8 cellular contexts compared by ENCODE assay signal in the genomic region with DNA sequence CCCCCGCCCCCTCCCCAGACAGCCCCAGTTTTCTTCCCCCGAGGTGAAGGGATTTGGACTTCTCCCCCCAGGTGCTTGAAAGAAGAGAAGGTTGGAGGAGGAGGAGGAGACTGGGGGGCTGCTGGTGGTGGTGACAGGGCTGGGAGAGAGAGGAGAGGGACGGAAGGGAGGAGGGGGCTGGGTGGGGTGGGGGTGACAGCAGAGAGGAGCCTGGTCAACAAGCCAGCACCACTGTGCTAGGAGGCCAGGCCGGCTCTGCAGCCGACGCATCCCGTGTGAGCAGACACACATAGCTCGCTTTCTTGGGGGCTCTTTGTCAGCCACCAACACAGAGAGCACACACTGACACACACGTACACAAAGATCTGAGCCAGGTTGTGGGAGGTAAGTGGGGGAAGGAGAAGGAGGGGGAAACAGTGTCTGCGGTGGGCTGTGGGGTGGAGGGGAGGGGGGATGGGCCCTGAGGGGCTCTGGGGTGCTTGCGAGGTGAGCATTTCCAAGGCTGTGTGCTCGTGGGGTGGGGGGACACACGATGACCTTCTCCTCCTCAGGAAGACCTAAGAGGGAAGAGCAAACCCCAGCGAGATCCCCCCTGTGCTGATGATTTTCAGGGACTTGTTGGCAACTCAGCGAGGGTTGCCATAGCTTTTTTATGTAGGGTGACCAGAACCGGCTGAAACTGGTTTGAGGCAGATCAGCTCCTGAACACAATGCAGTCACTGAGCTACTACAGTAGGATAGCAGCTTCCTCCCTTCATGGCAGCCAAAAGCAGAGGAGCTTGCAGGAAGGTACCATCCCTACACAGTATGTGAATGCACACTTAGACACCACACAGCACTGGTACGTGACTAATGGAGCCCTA. TPM values are rescaled to one million over a fixed set of nuclear protein-coding genes. Genes with fewer than 3 reads are reported as not detected.
DNase-seq lines count a peak whose midpoint lies in the region; ATAC-seq and TF ChIP-seq lines count a peak whose summit lies in the region.

A gene with protein sequence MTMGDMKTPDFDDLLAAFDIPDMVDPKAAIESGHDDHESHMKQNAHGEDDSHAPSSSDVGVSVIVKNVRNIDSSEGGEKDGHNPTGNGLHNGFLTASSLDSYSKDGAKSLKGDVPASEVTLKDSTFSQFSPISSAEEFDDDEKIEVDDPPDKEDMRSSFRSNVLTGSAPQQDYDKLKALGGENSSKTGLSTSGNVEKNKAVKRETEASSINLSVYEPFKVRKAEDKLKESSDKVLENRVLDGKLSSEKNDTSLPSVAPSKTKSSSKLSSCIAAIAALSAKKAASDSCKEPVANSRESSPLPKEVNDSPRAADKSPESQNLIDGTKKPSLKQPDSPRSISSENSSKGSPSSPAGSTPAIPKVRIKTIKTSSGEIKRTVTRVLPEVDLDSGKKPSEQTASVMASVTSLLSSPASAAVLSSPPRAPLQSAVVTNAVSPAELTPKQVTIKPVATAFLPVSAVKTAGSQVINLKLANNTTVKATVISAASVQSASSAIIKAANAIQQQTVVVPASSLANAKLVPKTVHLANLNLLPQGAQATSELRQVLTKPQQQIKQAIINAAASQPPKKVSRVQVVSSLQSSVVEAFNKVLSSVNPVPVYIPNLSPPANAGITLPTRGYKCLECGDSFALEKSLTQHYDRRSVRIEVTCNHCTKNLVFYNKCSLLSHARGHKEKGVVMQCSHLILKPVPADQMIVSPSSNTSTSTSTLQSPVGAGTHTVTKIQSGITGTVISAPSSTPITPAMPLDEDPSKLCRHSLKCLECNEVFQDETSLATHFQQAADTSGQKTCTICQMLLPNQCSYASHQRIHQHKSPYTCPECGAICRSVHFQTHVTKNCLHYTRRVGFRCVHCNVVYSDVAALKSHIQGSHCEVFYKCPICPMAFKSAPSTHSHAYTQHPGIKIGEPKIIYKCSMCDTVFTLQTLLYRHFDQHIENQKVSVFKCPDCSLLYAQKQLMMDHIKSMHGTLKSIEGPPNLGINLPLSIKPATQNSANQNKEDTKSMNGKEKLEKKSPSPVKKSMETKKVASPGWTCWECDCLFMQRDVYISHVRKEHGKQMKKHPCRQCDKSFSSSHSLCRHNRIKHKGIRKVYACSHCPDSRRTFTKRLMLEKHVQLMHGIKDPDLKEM (N-terminal part only) (plus strand): TSS at position 732 of the 863 bp plus-strand sequence. CDS start 53,411 bp downstream, outside the sequence.

- no peak for TF ChIP-seq CTCF in DOHH2 (IDR thresholded peaks at IDR 0.05; ENCODE audit: low read depth, low read length, poor library complexity, severe bottlenecking)
- TF ChIP-seq CTCF in WI38 (IDR thresholded peaks at IDR 0.05; ENCODE audit: low read depth, low read length): no peak
- TF ChIP-seq CTCF in fibroblast of the aortic adventitia (IDR thresholded peaks at IDR 0.05; ENCODE audit: insufficient read depth, low read length): no peak

- H4K20me1 ChIP-seq in DOHH2 (ENCODE audit: control insufficient read depth, insufficient read depth, low read depth, low read length): no peaks in the 10 kb centered on the region

- peaks cover 71% of the 10 kb centered on the region for H3K79me2 ChIP-seq in DOHH2 (ENCODE audit: control insufficient read depth, low read length)

- peaks cover 0 to 5% (median 0%) of the 10 kb centered on the region in 7 donors for H3K9me3 Mint-ChIP-seq in naive B cell

- DNase-seq in NCI-H1417 (lab: John Stamatoyannopoulos, UW): peak; percentile 75 to 94 (median 90)
- DNase-seq in fibroblast of the aortic adventitia (ENCODE audit: low read depth): peak; percentile 79
- DNase-seq in naive B cell: no peak

- H3K4me1 ChIP-seq in DOHH2 (ENCODE audit: control insufficient read depth, low read length): peaks cover 63% of the 10 kb centered on the region

- H3K4me3 Mint-ChIP-seq in naive B cell: peak within 1 kb of the TSS; percentile 65 to 90 (median 82)

- H3F3A ChIP-seq in DOHH2 (ENCODE audit: control insufficient read depth, insufficient read depth): peaks cover 3% of the 10 kb centered on the region

- peaks cover 27 to 33% (median 32%) of the 10 kb centered on the region in 3 donors for H3K4me1 Mint-ChIP-seq in naive B cell

- peak within 1 kb of the TSS; percentile 77 for H3K4me2 ChIP-seq in DOHH2 (ENCODE audit: low read length)

- peaks cover 0 to 6% (median 0%) of the 10 kb centered on the region in 3 donors for H3K27me3 Mint-ChIP-seq in naive B cell

- no peaks in the 10 kb centered on the region for H3K27me3 ChIP-seq in DOHH2 (ENCODE audit: control insufficient read depth, low read length)

- H3K4me3 ChIP-seq in DOHH2 (ENCODE audit: low read length) (peak within 1 kb of the TSS; percentile 78), WI38 (ENCODE audit: low read depth, low read length) (peak within 1 kb of the TSS; percentile 55), fibroblast of the aortic adventitia (ENCODE audit: low read depth, low read length) (peak within 1 kb of the TSS; percentile 57)

- peaks cover 51% of the 10 kb centered on the region for H3K36me3 ChIP-seq in DOHH2 (ENCODE audit: control insufficient read depth, low read length)

- H3K36me3 Mint-ChIP-seq in naive B cell: peaks cover 26 to 37% of the 10 kb centered on the region in 2 donors

- peak within 1 kb of the TSS; percentile 79 for H3K27ac ChIP-seq in DOHH2 (ENCODE audit: low read depth, low read length)

- H3K9me2 ChIP-seq in DOHH2 (replicated peaks; ENCODE audit: control insufficient read depth, low read length): no peaks in the 10 kb centered on the region

- peak within 1 kb of the TSS; percentile 33 to 93 (median 84) for H3K27ac Mint-ChIP-seq in naive B cell

- no peaks in the 10 kb centered on the region for H3K9me3 ChIP-seq in DOHH2 (ENCODE audit: control insufficient read depth, insufficient read depth, low read length)

- ATAC-seq in naive B cell (ENCODE audit: low read depth in 2 of 2) (peak in 1 of 2 donors; percentile 6), HG03565 (IDR thresholded peaks at IDR 0.05; ENCODE audit: unreplicated experiment) (no peak), HG03095 (IDR thresholded peaks at IDR 0.05; ENCODE audit: unreplicated experiment) (no peak), GM21619 (IDR thresholded peaks at IDR 0.05; ENCODE audit: unreplicated experiment) (no peak)

RNA-seq across cellular contexts. Expression of the gene that starts here (rescaled TPM):
- 17.3 and 42.6 TPM in 2 replicates for total RNA-seq in fibroblast of the aortic adventitia (ENCODE audit: low replicate concordance)
- 10 to 100 TPM in 3 of 6 donors, 1 to 10 TPM in 3; 4.5 to 13.4 (median 8.9) TPM for polyA plus RNA-seq in naive B cell (ENCODE audit: low read depth in 6 of 6)
